In genomic region chr6:41258196-41258493, GRCh38 we compare ENCODE assay signal across 14 cellular contexts.
DNase-seq lines count a peak whose midpoint lies in the region; ATAC-seq and TF ChIP-seq lines count a peak whose summit lies in the region.
"Had no signal": no experiment of that assay in that cellular context is flagged by ENCODE, and none has a peak within 500 bp of the region (broad histone marks: within the 10 kb centered on the region; RNA-seq: fewer than 3 reads in every experiment).

No MANE protein-coding gene starts in this region.

- DNase-seq in DMS 273 (lab: John Stamatoyannopoulos, UW; ENCODE audit: unreplicated experiment) (peak; percentile 31), DMS 273 treated with DMSO at 0.1 percent for 48 hours (lab: John Stamatoyannopoulos, UW) (no peak), NCI-H446 treated with DMSO at 0.1 percent for 48 hours (lab: John Stamatoyannopoulos, UW) (peak; percentile 61), ecto neural progenitor cell (ENCODE audit: low spot score) (peak; percentile 8), nephron progenitor cell (no peak), NCI-H1092 treated with DMSO at 0.1 percent for 48 hours (lab: John Stamatoyannopoulos, UW) (no peak), GM10248 (ENCODE audit: extremely low spot score) (no peak)
- DNase-seq: CD8-positive, alpha-beta memory T cell; DND-41; GDM1; HFFc6; IMR-90; OCI-M1 had no signal

- peak overlapping the region; percentile 96 for H3K27ac Mint-ChIP-seq in nephron progenitor cell
- H3K27ac Mint-ChIP-seq: CD8-positive, alpha-beta memory T cell; HFFc6 had no signal

- ATAC-seq in HG03378 (IDR thresholded peaks at IDR 0.05; ENCODE audit: unreplicated experiment), result no peak

- peaks cover 44% of the 10 kb centered on the region for H3K4me1 Mint-ChIP-seq in nephron progenitor cell

- peaks cover 14% of the 10 kb centered on the region for H3K36me3 Mint-ChIP-seq in nephron progenitor cell (ENCODE audit: low read depth)

- H3K4me3 Mint-ChIP-seq in nephron progenitor cell, result peak overlapping the region; percentile 25
- H3K4me3 Mint-ChIP-seq: CD8-positive, alpha-beta memory T cell; HFFc6 had no signal

- TF ChIP-seq CTCF in nephron progenitor cell (IDR thresholded peaks at IDR 0.05) (no peak), GM10248 (IDR thresholded peaks at IDR 0.05; ENCODE audit: control extremely low read depth, extremely low read depth, low read depth, missing control alignments) (no peak)

- CTCF ChIA-PET in GM10248 (lab: Yijun Ruan, JAX), result interaction anchor here (1.1 to 2.3 kb wide), 3 partner anchors 11 to 21 kb away, joined by 3 to 6 read pairs (median 6); no protein-coding TSS in a partner anchor

- POLR2A ChIA-PET in GM10248 (lab: Yijun Ruan, JAX), result no interaction called here

- H3K9me3 Mint-ChIP-seq in nephron progenitor cell, result peaks cover 56% of the 10 kb centered on the region

- H3K27me3 Mint-ChIP-seq in nephron progenitor cell (ENCODE audit: low read depth, poor library complexity), result peaks cover 23% of the 10 kb centered on the region

Comparison
In these comparisons a context has a peak if more than half of its experiments do, and no peak if none do; other contexts are left out.
1. DNase-seq: peak in DMS 273 (single experiment), NCI-H446 treated with DMSO at 0.1 percent for 48 hours (single experiment) and ecto neural progenitor cell (single experiment); none in DMS 273 treated with DMSO at 0.1 percent for 48 hours (single experiment), nephron progenitor cell (single experiment), NCI-H1092 treated with DMSO at 0.1 percent for 48 hours (single experiment) and GM10248 (single experiment).